In the genomic region with DNA sequence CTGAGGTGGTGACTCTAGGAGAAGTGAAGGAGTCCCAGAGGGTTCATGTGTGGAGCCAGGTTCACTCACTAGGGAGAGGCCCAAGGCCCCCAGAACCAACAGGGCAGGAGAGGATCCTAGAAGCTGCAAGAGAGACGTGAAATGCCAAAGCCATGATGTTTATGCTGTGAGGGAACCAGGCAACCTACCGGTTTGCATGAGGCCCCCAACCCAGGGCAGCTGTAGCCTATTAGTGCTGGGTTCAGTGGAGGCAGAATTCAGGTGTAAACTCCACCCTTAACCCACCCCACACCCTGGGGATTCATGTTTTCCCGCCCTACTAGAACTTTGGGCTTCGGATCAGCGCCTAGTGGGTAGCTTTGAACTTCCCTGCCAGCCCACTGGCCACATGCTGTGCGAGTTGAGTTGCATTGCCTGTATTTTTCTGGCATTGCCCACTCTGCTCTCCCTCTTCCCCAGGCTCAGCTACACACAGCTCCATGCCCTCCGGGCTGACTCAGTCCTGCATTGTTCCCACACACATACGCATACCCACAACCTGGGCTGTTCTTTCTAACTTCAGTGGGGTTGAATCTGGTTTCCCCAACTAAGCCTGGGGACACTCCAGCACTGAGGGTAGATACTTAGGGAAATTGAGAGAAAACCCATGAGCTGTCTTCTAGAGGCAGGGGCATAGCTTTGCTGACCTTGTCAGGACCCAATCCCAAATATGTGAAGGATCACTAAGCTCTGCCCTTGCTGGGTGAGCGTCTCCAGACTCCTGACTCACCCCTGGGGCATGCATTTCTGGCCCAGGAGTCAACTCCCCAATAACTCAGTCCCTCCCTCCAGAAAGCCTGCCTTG, we compare ENCODE assay signal across 10 cellular contexts. TPM values are rescaled to one million over a fixed set of nuclear protein-coding genes. Genes with fewer than 3 reads are reported as not detected.
DNase-seq lines count a peak whose midpoint lies in the region; ATAC-seq lines count a peak whose summit lies in the region.
"Had no signal": no experiment of that assay in that cellular context is flagged by ENCODE, and none has a peak within 500 bp of the region (broad histone marks: within the 10 kb centered on the region; RNA-seq: fewer than 3 reads in every experiment).

No MANE protein-coding gene starts in this region.

- no peaks in the 10 kb centered on the region for H3K9me3 ChIP-seq in right cardiac atrium (ENCODE audit: control insufficient read depth, low read length)

- H3K4me3 Mint-ChIP-seq in activated CD4-positive, alpha-beta T cell treated with anti-CD3 and anti-CD28 coated beads, Interleukin-2, amount 10 ng/mL, durations not matched to agents 24 days and 14 days = peak overlapping the region; percentile 22

- H3K36me3 Mint-ChIP-seq in activated CD4-positive, alpha-beta T cell treated with anti-CD3 and anti-CD28 coated beads, Interleukin-2, amount 10 ng/mL, durations not matched to agents 24 days and 14 days (ENCODE audit: low read depth) = peaks cover 20% of the 10 kb centered on the region

- H3K9me3 Mint-ChIP-seq in activated CD4-positive, alpha-beta T cell treated with anti-CD3 and anti-CD28 coated beads, Interleukin-2, amount 10 ng/mL, durations not matched to agents 24 days and 14 days = no peaks in the 10 kb centered on the region

- H3K4me1 ChIP-seq in right cardiac atrium (ENCODE audit: control insufficient read depth, insufficient read depth, low read length) = peaks cover 18% of the 10 kb centered on the region

- ATAC-seq in right cardiac atrium = no peak
- ATAC-seq in GM19455 (IDR thresholded peaks at IDR 0.05; ENCODE audit: unreplicated experiment) = no peak
- ATAC-seq in GM21360 (IDR thresholded peaks at IDR 0.05; ENCODE audit: unreplicated experiment) = no peak

- 79% methylated on average over 9 of the region's 9 CpGs for WGBS in right cardiac atrium

- H3K27me3 Mint-ChIP-seq in activated CD4-positive, alpha-beta T cell treated with anti-CD3 and anti-CD28 coated beads, Interleukin-2, amount 10 ng/mL, durations not matched to agents 24 days and 14 days = peaks cover 5% of the 10 kb centered on the region

- H3K4me1 Mint-ChIP-seq in activated CD4-positive, alpha-beta T cell treated with anti-CD3 and anti-CD28 coated beads, Interleukin-2, amount 10 ng/mL, durations not matched to agents 24 days and 14 days = peaks cover 26% of the 10 kb centered on the region

- H3K27ac ChIP-seq in right cardiac atrium (ENCODE audit: low read length) (peak overlapping the region; percentile 15), temporal lobe (ENCODE audit: low read depth, low read length) (peak overlapping the region; percentile 93)

- no peak overlapping the region for H3K4me3 ChIP-seq in right cardiac atrium (ENCODE audit: low read length)

- H3K27me3 ChIP-seq in right cardiac atrium (ENCODE audit: control insufficient read depth, insufficient read depth) = no peaks in the 10 kb centered on the region

- peak overlapping the region; percentile 16 for H3K27ac Mint-ChIP-seq in activated CD4-positive, alpha-beta T cell treated with anti-CD3 and anti-CD28 coated beads, Interleukin-2, amount 10 ng/mL, durations not matched to agents 24 days and 14 days
- H3K27ac Mint-ChIP-seq: IgD-negative memory B cell had no signal

- intact Hi-C loops in activated CD4-positive, alpha-beta T cell treated with anti-CD3 and anti-CD28 coated beads, Interleukin-2, amount 10 ng/mL, durations not matched to agents 24 days and 14 days (cut with micrococcal nuclease) = loop anchor here (2.0 kb wide), 1 partner anchor 13 kb away; no protein-coding TSS in a partner anchor
- intact Hi-C loops in right cardiac atrium (cut with DNase I) = loop anchor here in 3 of 4 donors (10.0 kb wide), 2 partner anchors 47 to 93 kb away; partner anchors contain the start of gene NKTR (in 2 of the 3)

- DNase-seq in activated CD4-positive, alpha-beta T cell treated with anti-CD3 and anti-CD28 coated beads, Interleukin-2, amount 10 ng/mL, durations not matched to agents 24 days and 14 days = no peak
- no peak for DNase-seq in activated CD4-positive, alpha-beta T cell treated with anti-CD3 and anti-CD28 coated beads for 48 hours
- DNase-seq in amniotic epithelial cell (ENCODE audit: low read depth) (peak; percentile 78), right cardiac atrium (no peak), NCI-H2081 (lab: John Stamatoyannopoulos, UW) (no peak)

RNA-seq across cellular contexts. Expression of gene ZBTB47, which starts 2.0 kb away (rescaled TPM):
- 1.0 and 1.1 TPM in 2 replicates for total RNA-seq in activated CD4-positive, alpha-beta T cell treated with anti-CD3 and anti-CD28 coated beads, Interleukin-2, amount 10 ng/mL, durations not matched to agents 24 days and 14 days
- 100 to 1,000 TPM; 100 to 141 (median 118) TPM for total RNA-seq in right cardiac atrium
- polyA plus RNA-seq in right cardiac atrium = 99.5 TPM
- total RNA-seq in temporal lobe = 14.0 TPM

RNA-seq across cellular contexts. Expression of gene KLHL40, which starts 33.9 kb away (rescaled TPM):
- total RNA-seq in activated CD4-positive, alpha-beta T cell treated with anti-CD3 and anti-CD28 coated beads, Interleukin-2, amount 10 ng/mL, durations not matched to agents 24 days and 14 days = not detected in 2 replicates
- total RNA-seq in right cardiac atrium = 1 to 10 TPM in 1 of 4 donors, under 1 TPM in 3; 0.09 to 1.6 (median 0.40) TPM
- polyA plus RNA-seq in right cardiac atrium = 0.29 TPM
- not detected for total RNA-seq in temporal lobe
- polyA plus RNA-seq: IgD-negative memory B cell had no signal

RNA-seq across cellular contexts. Expression of gene NKTR, which starts 51.0 kb away (rescaled TPM):
- 79.5 and 80.9 TPM in 2 replicates for total RNA-seq in activated CD4-positive, alpha-beta T cell treated with anti-CD3 and anti-CD28 coated beads, Interleukin-2, amount 10 ng/mL, durations not matched to agents 24 days and 14 days
- total RNA-seq in right cardiac atrium = 10 to 100 TPM; 27.7 to 35.8 (median 29.5) TPM
- polyA plus RNA-seq in right cardiac atrium = 22.6 TPM
- 93.7 TPM for total RNA-seq in temporal lobe

RNA-seq across cellular contexts. Expression of gene HHATL, which starts 51.1 kb away (rescaled TPM):
- not detected in 2 replicates for total RNA-seq in activated CD4-positive, alpha-beta T cell treated with anti-CD3 and anti-CD28 coated beads, Interleukin-2, amount 10 ng/mL, durations not matched to agents 24 days and 14 days
- 100 to 1,000 TPM; 480 to 768 (median 570) TPM for total RNA-seq in right cardiac atrium
- 622 TPM for polyA plus RNA-seq in right cardiac atrium
- total RNA-seq in temporal lobe = not detected
- total RNA-seq: cerebellum had no signal
- polyA plus RNA-seq: IgD-negative memory B cell had no signal
